Comparison of ENCODE assay signal across 23 cellular contexts in genomic region chr2:235674812-235675211, GRCh38.
"Had no signal": no experiment of that assay in that cellular context is flagged by ENCODE, and none has a peak within 500 bp of the region (broad histone marks: within the 10 kb centered on the region; RNA-seq: fewer than 3 reads in every experiment).

No MANE protein-coding gene starts in this region.

- H3K36me3 ChIP-seq: Peyer's patch, SJCRH30 had no signal

- H3K4me1 Mint-ChIP-seq: IgD-negative memory B cell had no signal

- H3K27ac ChIP-seq: HL-60, KMS-11, SJCRH30 had no signal

- ATAC-seq: K562, PC-3, Right ventricle myocardium inferior, SK-N-SH treated with all-trans-retinoic acid at 6 μM for 48 hours had no signal

- H3K27ac Mint-ChIP-seq: IgD-negative memory B cell had no signal

- H3K36me3 Mint-ChIP-seq: IgD-negative memory B cell had no signal

- H3K27me3 ChIP-seq: Peyer's patch, SJCRH30 had no signal

- H3K9me3 Mint-ChIP-seq: IgD-negative memory B cell had no signal

- H3K9me3 ChIP-seq: Peyer's patch had no signal

- H3K4me3 Mint-ChIP-seq: IgD-negative memory B cell had no signal

- DNase-seq: Kasumi-1, MM.1S, NCI-H1092 treated with DMSO at 0.1 percent for 48 hours, NCI-H1436, NCI-H187, NCI-H2029, NCI-H2081 treated with DMSO at 0.1 percent for 48 hours, NCI-H2171, NCI-H226, NCI-H446, NCI-H510A, NCI-H524 treated with DMSO at 0.1 percent for 48 hours, NCI-H774, PC-3, Peyer's patch, SHP77 treated with DMSO at 0.1 percent for 48 hours, SJCRH30 had no signal

- H3K4me3 ChIP-seq: K562, Peyer's patch, SJCRH30 had no signal
